In genomic region chr1:179038528-179039281, GRCh38 we compare ENCODE assay signal across 14 cellular contexts. TPM values are rescaled to one million over a fixed set of nuclear protein-coding genes. Genes with fewer than 3 reads are reported as not detected.
DNase-seq lines count a peak whose midpoint lies in the region; ATAC-seq and TF ChIP-seq lines count a peak whose summit lies in the region.
"Had no signal": no experiment of that assay in that cellular context is flagged by ENCODE, and none has a peak within 500 bp of the region (broad histone marks: within the 10 kb centered on the region; RNA-seq: fewer than 3 reads in every experiment).

No MANE protein-coding gene starts in this region.

- DNase-seq in DMS79 treated with DMSO at 0.1 percent for 48 hours (lab: John Stamatoyannopoulos, UW): peak; percentile 10
- DNase-seq in DMS79 (lab: John Stamatoyannopoulos, UW): no peak
- peak; percentile 16 for DNase-seq in GM03348 (ENCODE audit: low spot score)
- DNase-seq in T-cell: no peak
- peak; percentile 59 for DNase-seq in fibroblast of villous mesenchyme (ENCODE audit: low read depth)
- DNase-seq in SW480 (ENCODE audit: low spot score): no peak
- no peak for DNase-seq in OCI-M1 (lab: John Stamatoyannopoulos, UW)
- DNase-seq: activated T-cell treated with anti-CD3 and anti-CD28 coated beads, Interleukin-2, amount 50 U/mL, for 1 hour; caudate nucleus; naive B cell; NCI-H2029 treated with DMSO at 0.1 percent for 48 hours had no signal

- CTCF ChIA-PET in T-cell (lab: Charles Lee): no interaction called here

- H3K4me3 Mint-ChIP-seq in T-cell: no peak overlapping the region

- H3K9me3 Mint-ChIP-seq in T-cell: no peaks in the 10 kb centered on the region
- H3K9me3 Mint-ChIP-seq: IgD-negative memory B cell, naive B cell had no signal

- H3K27me3 Mint-ChIP-seq in T-cell: no peaks in the 10 kb centered on the region
- H3K27me3 Mint-ChIP-seq: IgD-negative memory B cell, naive B cell had no signal

- TF ChIP-seq CTCF in fibroblast of villous mesenchyme (IDR thresholded peaks at IDR 0.05; ENCODE audit: insufficient read depth, low read depth, low read length): no peak

- peak overlapping the region; percentile 59 to 80 for H3K27ac Mint-ChIP-seq in T-cell
- H3K27ac Mint-ChIP-seq: IgD-negative memory B cell had no signal

- POLR2A ChIA-PET in T-cell (lab: Charles Lee): interaction anchor here in 1 of 2 donors (0.7 kb wide), 2 partner anchors 488 to 986 kb away, joined by 4 read pairs; no protein-coding TSS in a partner anchor

- H3K36me3 Mint-ChIP-seq in T-cell: peaks cover 4% of the 10 kb centered on the region

- H3K4me1 Mint-ChIP-seq in T-cell: peaks cover 57 to 61% (median 58%) of the 10 kb centered on the region in 3 donors

- H3K4me3 ChIP-seq in fibroblast of villous mesenchyme (ENCODE audit: low read depth, low read length): no peak overlapping the region

- ATAC-seq in T-cell (replicated peaks in 1 of 4) (peak; percentile 46 to 55 (median 52)), GM21723 (IDR thresholded peaks at IDR 0.05; ENCODE audit: unreplicated experiment) (no peak)
- ATAC-seq: HCT116 had no signal

RNA-seq across cellular contexts. Expression of gene FAM20B, which starts 13.0 kb away (rescaled TPM):
- total RNA-seq in T-cell (10 to 100 TPM; 17.2 to 26.6 (median 25.5) TPM), fibroblast of villous mesenchyme (32.5 and 42.7 TPM in 2 replicates)

RNA-seq across cellular contexts. Expression of gene TOR3A, which starts 43.2 kb away (rescaled TPM):
- total RNA-seq in T-cell (10 to 100 TPM; 19.1 to 30.6 (median 23.7) TPM), fibroblast of villous mesenchyme (35.4 and 41.2 TPM in 2 replicates)

Comparison
In these comparisons a context has a peak if more than half of its experiments do, and no peak if none do; other contexts are left out.
1. DNase-seq: peak in DMS79 treated with DMSO at 0.1 percent for 48 hours (single experiment), GM03348 (single experiment) and fibroblast of villous mesenchyme (single experiment); none in DMS79 (single experiment), T-cell (0 of 34), SW480 (single experiment) and OCI-M1 (single experiment).